ENCODE assay signal across 21 cellular contexts in the genomic region with DNA sequence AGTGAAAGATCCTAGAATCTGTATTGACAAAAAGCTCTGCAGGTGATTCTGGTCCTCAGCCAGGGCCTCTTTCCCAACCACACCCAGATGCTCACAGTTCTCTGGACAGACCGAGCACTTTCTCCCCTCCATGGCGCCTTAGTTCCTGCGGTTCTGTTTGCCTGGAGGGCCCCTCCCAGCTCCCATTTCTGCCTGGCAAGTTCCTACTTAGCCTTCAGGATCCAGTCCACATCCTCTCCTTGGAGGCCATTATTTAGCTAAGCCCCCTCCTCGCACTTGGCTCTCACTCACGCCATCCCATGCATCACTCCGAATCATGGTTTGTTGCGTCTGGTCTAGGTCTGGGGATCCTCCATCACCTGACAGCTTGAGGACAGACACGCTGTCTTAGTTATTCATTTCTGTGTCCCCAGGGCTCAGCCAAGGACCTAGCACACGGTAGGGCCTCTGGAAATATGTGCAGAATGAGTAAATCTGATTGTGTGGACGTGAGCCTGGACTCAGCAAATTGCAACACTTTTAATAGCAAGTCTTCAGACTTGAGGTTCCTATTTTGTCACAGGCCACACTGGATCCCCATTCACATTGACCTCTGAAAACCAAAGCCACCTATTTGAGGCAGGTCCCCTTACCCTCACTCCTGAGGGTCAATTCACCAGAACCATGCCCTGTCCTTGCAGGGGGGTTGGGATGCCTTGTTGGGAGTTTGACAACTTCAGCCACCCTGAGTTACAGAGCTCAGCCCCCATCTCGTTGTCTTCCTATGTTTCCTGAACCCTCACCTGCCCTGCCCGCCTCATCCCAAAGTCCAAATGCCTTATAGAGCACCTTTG. TPM values are rescaled to one million over a fixed set of nuclear protein-coding genes. Genes with fewer than 3 reads are reported as not detected.
DNase-seq lines count a peak whose midpoint lies in the region; ATAC-seq and TF ChIP-seq lines count a peak whose summit lies in the region.
"Had no signal": no experiment of that assay in that cellular context is flagged by ENCODE, and none has a peak within 500 bp of the region (broad histone marks: within the 10 kb centered on the region; RNA-seq: fewer than 3 reads in every experiment).

No MANE protein-coding gene starts in this region.

- H3K27me3 ChIP-seq in OCI-LY3 (ENCODE audit: low read depth, low read length) (peaks cover 26% of the 10 kb centered on the region), gastroesophageal sphincter (no peaks in the 10 kb centered on the region)
- H3K27me3 ChIP-seq: hepatocyte had no signal

- H3K4me2 ChIP-seq in OCI-LY3 (ENCODE audit: low read length) = peak overlapping the region; percentile 96
- H3K4me2 ChIP-seq: hepatocyte had no signal

- peak overlapping the region; percentile 25; the same call in 1 of the 2 replicates for H3K9ac ChIP-seq in OCI-LY3 (ENCODE audit: low read length)

- H3K27ac ChIP-seq in OCI-LY3 (ENCODE audit: low read length) (peak overlapping the region; percentile 53; the same call in 1 of the 2 replicates), gastroesophageal sphincter (peak overlapping the region; percentile 48 to 88 (median 78))
- H3K27ac ChIP-seq: hepatocyte had no signal

- no peaks in the 10 kb centered on the region for H3K9me3 Mint-ChIP-seq in stimulated activated effector memory CD8-positive, alpha-beta T cell treated with anti-CD3 and anti-CD28 coated beads, Interleukin-12 subunit alpha, Interleukin-12 subunit beta, amount 100 ng/mL, for 72 hours
- H3K9me3 Mint-ChIP-seq: central memory CD8-positive, alpha-beta T cell; stimulated activated naive CD8-positive, alpha-beta T cell treated with anti-CD3 and anti-CD28 coated beads, Interleukin-15, amount 100 ng/mL, for 72 hours; T-helper 2 cell treated with Interferon-gamma antibody and Interleukin-4, amounts not matched to agents 5 μg/mL and 100 μg/mL, for 36 hours had no signal

- no peak for TF ChIP-seq EP300 in gastroesophageal sphincter (IDR thresholded peaks at IDR 0.05)

- TF ChIP-seq POLR2A in gastroesophageal sphincter (IDR thresholded peaks at IDR 0.05) (no peak), GM18505 (IDR thresholded peaks at IDR 0.05; ENCODE audit: borderline replicate concordance, extremely low read depth, insufficient read depth, insufficient read length) (no peak)

- H3K36me3 ChIP-seq in OCI-LY3 (replicated peaks; ENCODE audit: low read depth, low read length) (no peaks in the 10 kb centered on the region), gastroesophageal sphincter (peaks cover 0 to 34% of the 10 kb centered on the region in 2 donors)

- no peaks in the 10 kb centered on the region for H3K36me3 Mint-ChIP-seq in stimulated activated effector memory CD8-positive, alpha-beta T cell treated with anti-CD3 and anti-CD28 coated beads, Interleukin-12 subunit alpha, Interleukin-12 subunit beta, amount 100 ng/mL, for 72 hours

- DNase-seq in COR-L47 (lab: John Stamatoyannopoulos, UW) (peak; percentile 69), SIG-M5 (lab: John Stamatoyannopoulos, UW) (no peak)
- no peak for DNase-seq in stimulated activated effector memory CD8-positive, alpha-beta T cell treated with anti-CD3 and anti-CD28 coated beads, Interleukin-12 subunit alpha, Interleukin-12 subunit beta, amount 100 ng/mL, for 72 hours (ENCODE audit: low spot score in 2 of 2)
- DNase-seq in stimulated activated CD4-positive, alpha-beta T cell treated with anti-CD3 and anti-CD28 coated beads, Interleukin-12 subunit alpha, Interleukin-12 subunit beta, amount 100 ng/mL, for 4 hours = no peak
- DNase-seq: activated CD8-positive, alpha-beta memory T cell treated with anti-CD3 and anti-CD28 coated beads, Interleukin-2, amount 50 U/mL, for 4 hours; effector memory CD4-positive, alpha-beta T cell; KG1; kidney; mesendoderm; NCI-H2081 treated with DMSO at 0.1 percent for 48 hours; nephron progenitor cell had no signal

- H3K4me1 ChIP-seq in OCI-LY3 (ENCODE audit: low read length) (peaks cover 53% of the 10 kb centered on the region), gastroesophageal sphincter (peaks cover 14 to 81% (median 37%) of the 10 kb centered on the region in 3 donors)

- no peaks in the 10 kb centered on the region for H3K79me2 ChIP-seq in OCI-LY3 (ENCODE audit: low read length)
- H3K79me2 ChIP-seq: hepatocyte had no signal

- H2AFZ ChIP-seq in OCI-LY3 (ENCODE audit: low read depth, low read length) = no peak overlapping the region
- H2AFZ ChIP-seq: hepatocyte had no signal

- H3K9me3 ChIP-seq in OCI-LY3 (ENCODE audit: insufficient read depth, low read length) (0 out of 2 replicates have a peak, but pooled peaks cover 3% of the 10 kb centered on the region), gastroesophageal sphincter (no peaks in the 10 kb centered on the region)

- ATAC-seq in gastroesophageal sphincter (no peak), HG02763 (IDR thresholded peaks at IDR 0.05; ENCODE audit: unreplicated experiment) (no peak), GM18505 (IDR thresholded peaks at IDR 0.05; ENCODE audit: unreplicated experiment) (no peak)
- no peak for ATAC-seq in stimulated activated effector memory CD8-positive, alpha-beta T cell treated with anti-CD3 and anti-CD28 coated beads, Interleukin-12 subunit alpha, Interleukin-12 subunit beta, amount 100 ng/mL, for 72 hours
- ATAC-seq: HCT116 had no signal

- H3K4me3 Mint-ChIP-seq in stimulated activated effector memory CD8-positive, alpha-beta T cell treated with anti-CD3 and anti-CD28 coated beads, Interleukin-12 subunit alpha, Interleukin-12 subunit beta, amount 100 ng/mL, for 72 hours = no peak overlapping the region
- H3K4me3 Mint-ChIP-seq: central memory CD8-positive, alpha-beta T cell; nephron progenitor cell; stimulated activated naive CD8-positive, alpha-beta T cell treated with anti-CD3 and anti-CD28 coated beads, Interleukin-15, amount 100 ng/mL, for 72 hours; T-helper 2 cell treated with Interferon-gamma antibody and Interleukin-4, amounts not matched to agents 5 μg/mL and 100 μg/mL, for 36 hours had no signal

- 70 to 82% methylated on average over 6 to 7 of the region's 12 CpGs for WGBS in gastroesophageal sphincter (ENCODE audit: low coverage in 1 of 2), 2 donors

- H3K4me1 Mint-ChIP-seq in stimulated activated effector memory CD8-positive, alpha-beta T cell treated with anti-CD3 and anti-CD28 coated beads, Interleukin-12 subunit alpha, Interleukin-12 subunit beta, amount 100 ng/mL, for 72 hours = peaks cover 21% of the 10 kb centered on the region

- H4K20me1 ChIP-seq in OCI-LY3 (ENCODE audit: insufficient read depth, low read length) = no peaks in the 10 kb centered on the region

- H3K4me3 ChIP-seq in OCI-LY3 (ENCODE audit: low read length) = peak overlapping the region; percentile 48; the same call in 1 of the 2 replicates
- H3K4me3 ChIP-seq in gastroesophageal sphincter = no peak overlapping the region
- H3K4me3 ChIP-seq: hepatocyte had no signal

- TF ChIP-seq CTCF in OCI-LY3 (IDR thresholded peaks at IDR 0.05; ENCODE audit: low read depth, low read length) (no peak), gastroesophageal sphincter (IDR thresholded peaks at IDR 0.05) (no peak)

- H3K27ac Mint-ChIP-seq in stimulated activated effector memory CD8-positive, alpha-beta T cell treated with anti-CD3 and anti-CD28 coated beads, Interleukin-12 subunit alpha, Interleukin-12 subunit beta, amount 100 ng/mL, for 72 hours = peak overlapping the region; percentile 46
- H3K27ac Mint-ChIP-seq: nephron progenitor cell had no signal

RNA-seq across cellular contexts. Expression of gene COL15A1, which starts 50.7 kb away (rescaled TPM):
- 100 to 1,000 TPM in 2 of 4 donors, 10 to 100 TPM in 2; 80.5 to 256 (median 97.2) TPM for total RNA-seq in gastroesophageal sphincter
- total RNA-seq: pulmonary artery endothelial cell had no signal
